23 cellular contexts compared by ENCODE assay signal in the genomic region with DNA sequence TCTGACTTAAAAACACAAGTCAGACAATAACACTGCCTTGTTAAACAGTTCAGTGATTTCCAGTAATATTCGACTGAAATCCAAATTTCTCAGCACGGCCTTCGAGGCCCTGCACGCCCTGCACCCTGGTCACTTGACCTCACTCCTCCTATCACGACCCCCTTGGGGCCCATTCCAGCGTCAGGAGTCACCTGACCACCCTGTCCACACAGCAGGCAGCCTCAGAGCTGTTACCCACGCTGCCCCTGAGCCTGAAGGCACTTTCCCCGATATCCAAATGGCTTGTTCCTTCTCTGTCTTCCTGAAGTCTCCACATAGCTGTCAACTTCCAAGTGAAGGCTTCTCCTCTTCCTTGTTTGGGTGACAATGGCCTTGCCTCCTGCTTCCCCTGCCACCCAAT. TPM values are rescaled to one million over a fixed set of nuclear protein-coding genes. Genes with fewer than 3 reads are reported as not detected.
"Had no signal": no experiment of that assay in that cellular context is flagged by ENCODE, and none has a peak within 500 bp of the region (broad histone marks: within the 10 kb centered on the region; RNA-seq: fewer than 3 reads in every experiment).

No MANE protein-coding gene starts in this region.

- H3K4me1 ChIP-seq: colonic mucosa, esophagus squamous epithelium, psoas muscle, sigmoid colon, tibial nerve, upper lobe of left lung had no signal

- H3K4me1 Mint-ChIP-seq: immature natural killer cell; memory B cell; natural killer cell; neural crest cell; stimulated activated naive B cell treated with anti-CD40 and anti-IgM and Interleukin-4, amounts not matched to agents 10 μg/mL and 1 μg/mL and 100 μg/mL, for 72 hours had no signal

- H3K27me3 Mint-ChIP-seq: stimulated activated naive B cell treated with anti-CD40 and anti-IgM and Interleukin-4, amounts not matched to agents 10 μg/mL and 1 μg/mL and 100 μg/mL, for 72 hours; stimulated activated naive CD8-positive, alpha-beta T cell treated with anti-CD3 and anti-CD28 coated beads, Interleukin-15, Interleukin-2, amounts not matched to agents 100 ng/mL and 50 ng/mL, for 24 hours had no signal

- H3K27me3 ChIP-seq: colonic mucosa, ovary, sigmoid colon, tibial nerve, upper lobe of left lung had no signal

- H3K27ac Mint-ChIP-seq: immature natural killer cell; memory B cell; natural killer cell; stimulated activated naive B cell treated with anti-CD40 and anti-IgM and Interleukin-4, amounts not matched to agents 10 μg/mL and 1 μg/mL and 100 μg/mL, for 72 hours; stimulated activated naive CD8-positive, alpha-beta T cell treated with anti-CD3 and anti-CD28 coated beads, Interleukin-15, Interleukin-2, amounts not matched to agents 100 ng/mL and 50 ng/mL, for 24 hours had no signal

- H3K36me3 ChIP-seq: colonic mucosa, esophagus squamous epithelium, ovary, sigmoid colon, thoracic aorta, tibial nerve, upper lobe of left lung had no signal

- H3K27ac ChIP-seq: colonic mucosa, esophagus squamous epithelium, ovary, psoas muscle, sigmoid colon, thoracic aorta, tibial nerve, upper lobe of left lung had no signal

- H3K4me3 ChIP-seq: colonic mucosa, esophagus squamous epithelium, lung, ovary, psoas muscle, sigmoid colon, thoracic aorta, tibial nerve, upper lobe of left lung had no signal

- DNase-seq: colonic mucosa; dermis blood vessel endothelial cell; effector memory CD4-positive, alpha-beta T cell; erythroblast; esophagus squamous epithelium; foreskin melanocyte; hypothalamus; immature natural killer cell; natural killer cell; ovary; posterior cingulate gyrus; psoas muscle; right cardiac atrium; sigmoid colon; stimulated activated naive B cell treated with anti-CD40 and anti-IgM and Interleukin-4, amounts not matched to agents 10 μg/mL and 1 μg/mL and 100 μg/mL, for 72 hours had no signal

- H3K9me3 Mint-ChIP-seq: immature natural killer cell; memory B cell; natural killer cell; neural crest cell; stimulated activated naive CD8-positive, alpha-beta T cell treated with anti-CD3 and anti-CD28 coated beads, Interleukin-15, Interleukin-2, amounts not matched to agents 100 ng/mL and 50 ng/mL, for 24 hours had no signal

- H3K36me3 Mint-ChIP-seq: immature natural killer cell; memory B cell; natural killer cell; stimulated activated naive B cell treated with anti-CD40 and anti-IgM and Interleukin-4, amounts not matched to agents 10 μg/mL and 1 μg/mL and 100 μg/mL, for 72 hours had no signal

- H3K9me3 ChIP-seq: colonic mucosa, esophagus squamous epithelium, ovary, psoas muscle, sigmoid colon, thoracic aorta, tibial nerve, upper lobe of left lung had no signal

- H3K4me3 Mint-ChIP-seq: immature natural killer cell; memory B cell; natural killer cell; neural crest cell; stimulated activated naive B cell treated with anti-CD40 and anti-IgM and Interleukin-4, amounts not matched to agents 10 μg/mL and 1 μg/mL and 100 μg/mL, for 72 hours; stimulated activated naive CD8-positive, alpha-beta T cell treated with anti-CD3 and anti-CD28 coated beads, Interleukin-15, Interleukin-2, amounts not matched to agents 100 ng/mL and 50 ng/mL, for 24 hours had no signal

- ATAC-seq: natural killer cell; psoas muscle; right cardiac atrium; stimulated activated naive B cell treated with anti-CD40 and anti-IgM and Interleukin-4, amounts not matched to agents 10 μg/mL and 1 μg/mL and 100 μg/mL, for 72 hours had no signal

RNA-seq across cellular contexts. Expression of a gene that starts 33.1 kb away (rescaled TPM):
- total RNA-seq: dermis blood vessel endothelial cell, mononuclear cell, natural killer cell had no signal
- polyA plus RNA-seq: immature natural killer cell had no signal
